ENCODE assay signal across 33 cellular contexts in the genomic region with DNA sequence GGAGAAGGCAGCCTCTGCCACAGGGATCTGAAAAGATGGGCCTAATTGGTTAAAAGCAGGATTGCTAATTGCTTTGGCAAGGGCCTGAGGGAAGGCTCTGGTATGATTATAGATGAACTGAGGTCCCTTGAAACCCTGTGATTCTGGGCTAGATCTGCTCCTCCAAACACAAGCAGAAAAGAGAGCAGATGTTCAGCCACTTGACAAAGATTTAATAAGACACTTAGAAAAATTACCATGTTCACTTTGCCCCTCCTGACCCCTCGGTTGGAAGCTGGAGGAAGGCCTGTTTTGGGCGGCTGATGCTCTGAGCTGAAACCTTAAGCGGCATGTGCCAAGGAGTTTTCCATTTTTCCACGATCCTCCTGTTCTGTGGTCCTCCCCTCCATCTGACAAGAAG.
"Had no signal": no experiment of that assay in that cellular context is flagged by ENCODE, and none has a peak within 500 bp of the region (broad histone marks: within the 10 kb centered on the region; RNA-seq: fewer than 3 reads in every experiment).

No MANE protein-coding gene starts in this region.

- ATAC-seq: activated naive CD8-positive, alpha-beta T cell treated with anti-CD3 and anti-CD28 coated beads, Interleukin-2, amount 50 U/mL, for 24 hours; activated T-cell treated with anti-CD3 and anti-CD28 coated beads, Interleukin-2, amount 50 U/mL, for 4 hours; activated T-helper 17 cell treated with anti-CD3 and anti-CD28 coated beads, Interleukin-2, amount 50 U/mL, for 72 hours; effector memory CD8-positive, alpha-beta T cell; gastroesophageal sphincter; left colon; sciatic nerve; stimulated activated effector memory CD8-positive, alpha-beta T cell treated with anti-CD3 and anti-CD28 coated beads, Interleukin-12 subunit alpha, Interleukin-12 subunit beta, amount 100 ng/mL, for 72 hours had no signal

- H3K9me3 Mint-ChIP-seq: activated CD4-positive, alpha-beta memory T cell treated with anti-CD3 and anti-CD28 coated beads, Interleukin-2, amount 10 ng/mL, durations not matched to agents 7 days and 5 days; activated CD4-positive, alpha-beta T cell treated with anti-CD3 and anti-CD28 coated beads, Interleukin-2, amount 10 ng/mL, durations not matched to agents 7 days and 5 days; effector memory CD8-positive, alpha-beta T cell; mesothelial cell of epicardium; stimulated activated effector memory CD8-positive, alpha-beta T cell treated with anti-CD3 and anti-CD28 coated beads, Interleukin-12 subunit alpha, Interleukin-12 subunit beta, amount 100 ng/mL, for 72 hours; stimulated activated naive CD8-positive, alpha-beta T cell treated with anti-CD3 and anti-CD28 coated beads, Interleukin-15, Interleukin-2, amounts not matched to agents 100 ng/mL and 50 ng/mL, for 24 hours had no signal

- H3K27ac Mint-ChIP-seq: activated CD4-positive, alpha-beta memory T cell treated with anti-CD3 and anti-CD28 coated beads, Interleukin-2, amount 10 ng/mL, durations not matched to agents 7 days and 5 days; activated CD4-positive, alpha-beta T cell treated with anti-CD3 and anti-CD28 coated beads, Interleukin-2, amount 10 ng/mL, durations not matched to agents 7 days and 5 days; activated naive CD8-positive, alpha-beta T cell treated with anti-CD3 and anti-CD28 coated beads, Interleukin-2, amount 50 U/mL, for 24 hours; activated T-helper 17 cell treated with anti-CD3 and anti-CD28 coated beads, Interleukin-2, amount 50 U/mL, for 72 hours; effector memory CD8-positive, alpha-beta T cell; immature natural killer cell; mesothelial cell of epicardium; naive B cell; nephron progenitor cell; progenitor cell of endocrine pancreas; stimulated activated effector memory CD8-positive, alpha-beta T cell treated with anti-CD3 and anti-CD28 coated beads, Interleukin-12 subunit alpha, Interleukin-12 subunit beta, amount 100 ng/mL, for 72 hours; stimulated activated naive CD8-positive, alpha-beta T cell treated with anti-CD3 and anti-CD28 coated beads, Interleukin-15, Interleukin-2, amounts not matched to agents 100 ng/mL and 50 ng/mL, for 24 hours; type B pancreatic cell had no signal

- H3K4me1 Mint-ChIP-seq: activated CD4-positive, alpha-beta memory T cell treated with anti-CD3 and anti-CD28 coated beads, Interleukin-2, amount 10 ng/mL, durations not matched to agents 7 days and 5 days; activated naive CD8-positive, alpha-beta T cell treated with anti-CD3 and anti-CD28 coated beads, Interleukin-2, amount 50 U/mL, for 24 hours; activated T-helper 17 cell treated with anti-CD3 and anti-CD28 coated beads, Interleukin-2, amount 50 U/mL, for 72 hours; immature natural killer cell; mesothelial cell of epicardium; naive B cell; nephron progenitor cell; stimulated activated effector memory CD8-positive, alpha-beta T cell treated with anti-CD3 and anti-CD28 coated beads, Interleukin-12 subunit alpha, Interleukin-12 subunit beta, amount 100 ng/mL, for 72 hours had no signal

- DNase-seq: activated CD4-positive, alpha-beta memory T cell treated with anti-CD3 and anti-CD28 coated beads, Interleukin-2, amount 10 ng/mL, durations not matched to agents 7 days and 5 days; activated CD4-positive, alpha-beta T cell treated with anti-CD3 and anti-CD28 coated beads, Interleukin-2, amount 10 ng/mL, durations not matched to agents 7 days and 5 days; activated CD4-positive, CD25-positive, alpha-beta regulatory T cell treated with anti-CD3 and anti-CD28 coated beads, Interleukin-2, amount 50 U/mL, for 72 hours; activated CD8-positive, alpha-beta memory T cell treated with anti-CD3 and anti-CD28 coated beads, Interleukin-2, amount 50 U/mL, for 48 hours; activated gamma-delta T cell treated with Interleukin-2 at 50 U/mL for 16 hours; activated naive CD4-positive, alpha-beta T cell treated with anti-CD3 and anti-CD28 coated beads, Interleukin-2, amount 50 U/mL, for 16 hours; activated naive CD8-positive, alpha-beta T cell treated with anti-CD3 and anti-CD28 coated beads, Interleukin-2, amount 50 U/mL, for 24 hours; activated T-cell treated with anti-CD3 and anti-CD28 coated beads, Interleukin-2, amount 50 U/mL, for 4 hours; amygdala; caudate nucleus; cortex of kidney; effector memory CD8-positive, alpha-beta T cell; erythroblast; head of caudate nucleus; hippocampal formation; immature natural killer cell; kidney; left colon; mammary epithelial cell; naive B cell; nephron progenitor cell; ovary; stimulated activated CD4-positive, alpha-beta T cell treated with anti-CD3 and anti-CD28 coated beads, Interleukin-4, amount 100 ng/mL, for 24 hours; substantia nigra; uterus had no signal

- H3K27me3 Mint-ChIP-seq: activated CD4-positive, alpha-beta memory T cell treated with anti-CD3 and anti-CD28 coated beads, Interleukin-2, amount 10 ng/mL, durations not matched to agents 7 days and 5 days; activated naive CD8-positive, alpha-beta T cell treated with anti-CD3 and anti-CD28 coated beads, Interleukin-2, amount 50 U/mL, for 24 hours; stimulated activated naive CD8-positive, alpha-beta T cell treated with anti-CD3 and anti-CD28 coated beads, Interleukin-15, Interleukin-2, amounts not matched to agents 100 ng/mL and 50 ng/mL, for 24 hours had no signal

- H3K4me3 Mint-ChIP-seq: activated CD4-positive, alpha-beta memory T cell treated with anti-CD3 and anti-CD28 coated beads, Interleukin-2, amount 10 ng/mL, durations not matched to agents 7 days and 5 days; activated CD4-positive, alpha-beta T cell treated with anti-CD3 and anti-CD28 coated beads, Interleukin-2, amount 10 ng/mL, durations not matched to agents 7 days and 5 days; activated naive CD8-positive, alpha-beta T cell treated with anti-CD3 and anti-CD28 coated beads, Interleukin-2, amount 50 U/mL, for 24 hours; activated T-cell treated with anti-CD3 and anti-CD28 coated beads, Interleukin-2, amount 50 U/mL, for 4 hours; activated T-helper 17 cell treated with anti-CD3 and anti-CD28 coated beads, Interleukin-2, amount 50 U/mL, for 72 hours; effector memory CD8-positive, alpha-beta T cell; immature natural killer cell; mesothelial cell of epicardium; naive B cell; nephron progenitor cell; stimulated activated effector memory CD8-positive, alpha-beta T cell treated with anti-CD3 and anti-CD28 coated beads, Interleukin-12 subunit alpha, Interleukin-12 subunit beta, amount 100 ng/mL, for 72 hours; stimulated activated naive CD8-positive, alpha-beta T cell treated with anti-CD3 and anti-CD28 coated beads, Interleukin-15, Interleukin-2, amounts not matched to agents 100 ng/mL and 50 ng/mL, for 24 hours; type B pancreatic cell had no signal

- H3K36me3 Mint-ChIP-seq: immature natural killer cell; mesothelial cell of epicardium; stimulated activated effector memory CD8-positive, alpha-beta T cell treated with anti-CD3 and anti-CD28 coated beads, Interleukin-12 subunit alpha, Interleukin-12 subunit beta, amount 100 ng/mL, for 72 hours; type B pancreatic cell had no signal
